In the genomic region with DNA sequence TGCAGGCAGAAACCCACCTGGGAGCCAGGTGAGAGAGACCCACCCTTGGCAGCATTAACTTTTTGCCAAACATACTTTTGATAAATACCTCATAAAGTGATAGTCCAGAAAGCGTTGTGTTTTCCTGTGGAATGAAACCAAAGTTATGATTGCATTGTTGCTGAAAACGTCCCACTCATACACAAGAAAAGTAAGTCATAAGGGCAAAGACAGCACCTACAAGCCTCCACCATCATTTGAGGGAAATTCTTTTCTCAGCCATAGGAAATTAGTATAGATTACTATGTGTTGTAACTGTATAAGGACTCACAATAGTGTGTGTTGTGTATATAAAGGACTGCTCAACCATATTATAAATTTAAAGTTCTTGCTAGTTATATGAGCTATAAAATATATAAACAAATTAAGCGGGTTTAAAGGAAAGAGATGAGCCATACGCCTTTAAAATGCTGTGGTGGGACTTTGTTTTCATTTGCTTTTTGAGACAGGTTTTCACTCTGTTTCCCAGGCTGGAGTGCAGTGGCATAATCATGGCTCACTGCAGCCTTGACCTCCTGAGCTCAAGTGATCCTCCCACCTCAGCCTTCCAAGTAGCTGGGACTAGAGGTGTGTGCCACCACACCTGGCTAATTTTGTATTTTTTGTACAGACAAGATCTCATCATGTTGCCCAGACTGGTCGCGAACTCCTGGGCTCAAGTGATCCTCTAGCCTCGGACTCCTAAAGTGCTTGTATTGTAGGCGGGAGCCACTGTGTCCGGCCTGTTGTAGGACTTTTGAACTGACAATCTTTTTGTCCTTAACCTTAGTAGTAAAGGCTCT, we compare ENCODE assay signal across 13 cellular contexts.
DNase-seq lines count a peak whose midpoint lies in the region; ATAC-seq and TF ChIP-seq lines count a peak whose summit lies in the region.
"Had no signal": no experiment of that assay in that cellular context is flagged by ENCODE, and none has a peak within 500 bp of the region (broad histone marks: within the 10 kb centered on the region; RNA-seq: fewer than 3 reads in every experiment).

No MANE protein-coding gene starts in this region.

- H3K4me1 ChIP-seq in PC-3 (ENCODE audit: insufficient read depth, low read length) = peaks cover 62% of the 10 kb centered on the region
- no peaks in the 10 kb centered on the region for H3K4me1 ChIP-seq in breast epithelium
- peaks cover 0 to 8% of the 10 kb centered on the region in 2 donors for H3K4me1 ChIP-seq in muscle layer of duodenum (ENCODE audit: control insufficient read depth in 1 of 2, insufficient read depth in 2 of 2, low read length in 2 of 2)
- H3K4me1 ChIP-seq in tibial nerve = peaks cover 0 to 52% (median 31%) of the 10 kb centered on the region in 4 donors
- H3K4me1 ChIP-seq in HAP-1 = peaks cover 16% of the 10 kb centered on the region

- WGBS in tibial nerve, 2 donors = 68 to 70% methylated on average over 9 of the region's 9 CpGs

- in situ Hi-C loops in HAP-1 (cut with MboI; ENCODE audit: low sequenced_read_pairs) = no loop called here

- TF ChIP-seq POLR2A in breast epithelium (IDR thresholded peaks at IDR 0.05) = no peak
- no peak for TF ChIP-seq POLR2A in tibial nerve (IDR thresholded peaks at IDR 0.05)

- ATAC-seq in PC-3 = peak; percentile 3
- ATAC-seq: activated CD8-positive, alpha-beta memory T cell treated with anti-CD3 and anti-CD28 coated beads, Interleukin-2, amount 10 ng/mL, durations not matched to agents 7 days and 5 days had no signal

- H4K20me1 ChIP-seq in PC-3 (ENCODE audit: low read length) = no peaks in the 10 kb centered on the region

- no peaks in the 10 kb centered on the region for H3K36me3 ChIP-seq in PC-3 (ENCODE audit: low read depth, low read length)
- no peaks in the 10 kb centered on the region for H3K36me3 ChIP-seq in breast epithelium
- H3K36me3 ChIP-seq in muscle layer of duodenum (ENCODE audit: control insufficient read depth in 1 of 2, insufficient read depth in 2 of 2, low read length in 2 of 2) = peaks cover 0 to 4% of the 10 kb centered on the region in 2 donors
- no peaks in the 10 kb centered on the region for H3K36me3 ChIP-seq in tibial nerve
- no peaks in the 10 kb centered on the region for H3K36me3 ChIP-seq in HAP-1 (replicated peaks)
- H3K36me3 ChIP-seq: esophagus squamous epithelium had no signal

- H3F3A ChIP-seq in PC-3 (ENCODE audit: low read length, unreplicated experiment) = peaks cover 14% of the 10 kb centered on the region

- CTCF ChIA-PET in PC-3 (lab: Charles Lee) = interaction anchor here (0.5 to 1.2 kb wide), 7 partner anchors 9 to 206 kb away, joined by 3 to 7 read pairs (median 3); no protein-coding TSS in a partner anchor

- H3K9me3 ChIP-seq in PC-3 (ENCODE audit: low read length) (no peaks in the 10 kb centered on the region), breast epithelium (no peaks in the 10 kb centered on the region), muscle layer of duodenum (ENCODE audit: control insufficient read depth in 1 of 2, low read length in 2 of 2) (no peaks in the 10 kb centered on the region), tibial nerve (no peaks in the 10 kb centered on the region), HAP-1 (no peaks in the 10 kb centered on the region)
- H3K9me3 ChIP-seq: esophagus squamous epithelium had no signal

- peak overlapping the region; percentile 75 for H3K4me2 ChIP-seq in PC-3 (ENCODE audit: low read length)

- H3K79me2 ChIP-seq in PC-3 (ENCODE audit: low read length) = no peaks in the 10 kb centered on the region

- peak overlapping the region; percentile 95 for H3K27ac ChIP-seq in PC-3 (ENCODE audit: low read length)
- H3K27ac ChIP-seq in breast epithelium = peak overlapping the region; percentile 87
- peak overlapping the region; percentile 41 for H3K27ac ChIP-seq in muscle layer of duodenum (ENCODE audit: low read length)
- peak overlapping the region; percentile 31 to 85 (median 62) for H3K27ac ChIP-seq in tibial nerve

- H2AFZ ChIP-seq in PC-3 (ENCODE audit: low read length) = 0 out of 2 replicates have a peak overlapping the region, but pooled peaks have one; percentile 4

- H3K9me2 ChIP-seq in PC-3 (replicated peaks; ENCODE audit: low read length) = no peaks in the 10 kb centered on the region

- intact Hi-C loops in PC-3 (cut with micrococcal nuclease) (loop anchor here (2.0 kb wide), 1 partner anchor 209 kb away; no protein-coding TSS in a partner anchor), breast epithelium (cut with DNase I; ENCODE audit: low total_unique reads) (no loop called here)

- POLR2A ChIA-PET in PC-3 (lab: Charles Lee; ENCODE audit: unreplicated experiment) = interaction anchor here (0.6 to 1.1 kb wide), 6 partner anchors 24 to 334 kb away, joined by 3 to 8 read pairs (median 4); no protein-coding TSS in a partner anchor

- H3K9ac ChIP-seq in PC-3 (ENCODE audit: low read length) = peak overlapping the region; percentile 60

- TF ChIP-seq EP300 in tibial nerve (IDR thresholded peaks at IDR 0.05) = no peak

- H3K4me3 ChIP-seq in PC-3 (ENCODE audit: low read length) (peak overlapping the region; percentile 38), breast epithelium (no peak overlapping the region), muscle layer of duodenum (ENCODE audit: low read depth in 1 of 2, low read length in 2 of 2) (no peak overlapping the region), tibial nerve (no peak overlapping the region), HAP-1 (no peak overlapping the region)

- DNase-seq in PC-3 (no peak), breast epithelium (ENCODE audit: low spot score in 2 of 2) (no peak), tibial nerve (ENCODE audit: low spot score in 2 of 2) (no peak), DMS153 treated with DMSO at 0.1 percent for 48 hours (lab: John Stamatoyannopoulos, UW; ENCODE audit: unreplicated experiment) (no peak), HAP-1 (ENCODE audit: low spot score in 2 of 2) (no peak), NCI-H2171 (lab: John Stamatoyannopoulos, UW) (no peak), superior temporal gyrus (ENCODE audit: extremely low spot score) (no peak)
- DNase-seq: activated CD8-positive, alpha-beta memory T cell treated with anti-CD3 and anti-CD28 coated beads, Interleukin-2, amount 10 ng/mL, durations not matched to agents 7 days and 5 days; activated naive CD4-positive, alpha-beta T cell treated with anti-CD3 and anti-CD28 coated beads, Interleukin-2, amount 10 ng/mL, durations not matched to agents 7 days and 5 days; esophagus squamous epithelium; midbrain; stimulated activated naive CD4-positive, alpha-beta T cell treated with Interleukin-2 at 50 U/mL for 16 hours had no signal

- no peaks in the 10 kb centered on the region for H3K27me3 ChIP-seq in PC-3 (ENCODE audit: low read length)
- no peaks in the 10 kb centered on the region for H3K27me3 ChIP-seq in breast epithelium
- H3K27me3 ChIP-seq in muscle layer of duodenum (ENCODE audit: low read depth, low read length) = no peaks in the 10 kb centered on the region
- H3K27me3 ChIP-seq in tibial nerve = no peaks in the 10 kb centered on the region
- H3K27me3 ChIP-seq in HAP-1 (ENCODE audit: low read depth) = no peaks in the 10 kb centered on the region

- BruUV-seq in PC-3 (replicated peaks; lab: Mats Ljungman, UMichigan) = TSS peak; percentile 47

- TF ChIP-seq CTCF in PC-3 (conservative IDR thresholded peaks at IDR 0.05; ENCODE audit: low read depth, low read length) (no peak), breast epithelium (IDR thresholded peaks at IDR 0.05) (no peak), tibial nerve (IDR thresholded peaks at IDR 0.05) (no peak)

Comparison
In these comparisons a context has a peak if more than half of its experiments do, and no peak if none do; other contexts are left out.
1. H3K27ac ChIP-seq: peak in every context shown above with its lines; median percentile 95 in PC-3; 87 in breast epithelium; 62 in tibial nerve; 41 in muscle layer of duodenum.